17 cellular contexts compared by ENCODE assay signal in the genomic region with DNA sequence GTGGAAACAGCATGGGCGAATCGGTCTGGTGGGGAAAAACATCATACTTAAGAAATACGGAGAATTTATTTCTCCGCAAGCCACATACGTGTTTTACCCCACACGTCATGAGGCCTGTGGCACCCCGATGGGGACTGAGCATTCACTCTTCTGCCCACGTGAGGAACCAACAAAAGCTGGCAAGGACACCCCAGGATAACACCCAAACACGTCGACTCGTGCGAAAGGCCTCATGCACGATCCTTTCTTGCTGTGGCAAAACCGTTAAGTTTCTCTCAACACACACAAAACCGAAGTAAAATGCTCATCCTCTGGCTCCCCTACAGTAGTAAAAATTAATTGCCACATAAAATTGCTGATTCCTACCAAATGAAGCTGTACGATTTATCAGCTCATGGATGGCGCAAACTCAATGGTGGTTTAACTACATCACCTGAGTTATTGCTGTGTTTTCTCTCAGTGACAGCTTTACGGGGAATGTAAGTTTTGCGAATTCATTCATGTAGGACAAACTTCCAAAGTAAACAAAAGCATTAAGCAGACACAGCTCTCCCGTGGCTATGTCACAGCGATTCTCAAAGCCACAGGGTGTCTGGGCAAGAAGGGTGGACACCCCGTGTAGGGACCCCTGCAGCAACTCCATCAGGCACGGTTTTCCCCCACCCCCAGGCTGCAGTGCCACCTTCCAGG.
DNase-seq lines count a peak whose midpoint lies in the region; ATAC-seq and TF ChIP-seq lines count a peak whose summit lies in the region.
"Had no signal": no experiment of that assay in that cellular context is flagged by ENCODE, and none has a peak within 500 bp of the region (broad histone marks: within the 10 kb centered on the region; RNA-seq: fewer than 3 reads in every experiment).

No MANE protein-coding gene starts in this region.

- no peak for TF ChIP-seq EP300 in gastroesophageal sphincter (IDR thresholded peaks at IDR 0.05)

- TF ChIP-seq CTCF in WTC11 (IDR thresholded peaks at IDR 0.05), result no peak
- TF ChIP-seq CTCF in gastroesophageal sphincter (IDR thresholded peaks at IDR 0.05), result no peak
- no peak for TF ChIP-seq CTCF in gastrocnemius medialis (IDR thresholded peaks at IDR 0.05 in 4 of 5, conservative IDR thresholded peaks at IDR 0.05 in 1 of 5)

- no peaks in the 10 kb centered on the region for H3K27me3 Mint-ChIP-seq in WTC11 (ENCODE audit: low read depth)

- H3K9me3 ChIP-seq in gastroesophageal sphincter (no peaks in the 10 kb centered on the region), gastrocnemius medialis (no peaks in the 10 kb centered on the region)
- H3K9me3 ChIP-seq: suprapubic skin had no signal

- intact Hi-C loops in gastrocnemius medialis (cut with DNase I; ENCODE audit: low total_unique reads), result loop anchor here (2.0 to 5.0 kb wide), 4 partner anchors 51 to 645 kb away; partner anchors contain the start of gene OAT

- H3K9me3 Mint-ChIP-seq in WTC11, result no peaks in the 10 kb centered on the region

- peaks cover 93% of the 10 kb centered on the region for H3K4me1 Mint-ChIP-seq in WTC11

- peak overlapping the region in 3 of 4 donors; percentile 87 to 89 (median 88) for H3K27ac ChIP-seq in gastroesophageal sphincter
- peak overlapping the region; percentile 91 to 93 (median 91) for H3K27ac ChIP-seq in gastrocnemius medialis

- no peak for TF ChIP-seq POLR2A in gastroesophageal sphincter (IDR thresholded peaks at IDR 0.05)
- TF ChIP-seq POLR2A in gastrocnemius medialis (IDR thresholded peaks at IDR 0.05), result no peak

- in situ Hi-C loops in gastrocnemius medialis (cut with MboI; ENCODE audit: low sequenced_read_pairs in 4 of 4), result loop anchor here in 2 of 4 donors (10.0 to 25.0 kb wide), 2 partner anchors 149 to 274 kb away; no protein-coding TSS in a partner anchor

- H3K4me3 ChIP-seq in gastroesophageal sphincter (no peak overlapping the region), gastrocnemius medialis (no peak overlapping the region)
- H3K4me3 ChIP-seq: GM12878, lung, suprapubic skin had no signal

- 81 to 87% methylated on average over 19 to 21 of the region's 23 CpGs for WGBS in gastroesophageal sphincter (ENCODE audit: low coverage in 1 of 2), 2 donors

- H3K4me3 Mint-ChIP-seq in WTC11, result no peak overlapping the region
- H3K4me3 Mint-ChIP-seq: activated naive CD8-positive, alpha-beta T cell had no signal

- CTCF ChIA-PET in WTC11 (lab: Charles Lee), result interaction anchor here (1.0 to 5.2 kb wide), 5 partner anchors 9 to 71 kb away, joined by 3 to 74 read pairs (median 5); no protein-coding TSS in a partner anchor

- H3K4me1 ChIP-seq in gastroesophageal sphincter (peaks cover 0 to 98% (median 70%) of the 10 kb centered on the region in 3 donors), gastrocnemius medialis (peaks cover 86 to 94% of the 10 kb centered on the region in 2 donors)

- no peaks in the 10 kb centered on the region for H3K36me3 ChIP-seq in gastroesophageal sphincter
- no peaks in the 10 kb centered on the region for H3K36me3 ChIP-seq in gastrocnemius medialis
- H3K36me3 ChIP-seq: suprapubic skin had no signal

- H3K27me3 ChIP-seq in gastroesophageal sphincter (no peaks in the 10 kb centered on the region), gastrocnemius medialis (no peaks in the 10 kb centered on the region)
- H3K27me3 ChIP-seq: suprapubic skin had no signal

- POLR2A ChIA-PET in WTC11 (lab: Charles Lee), result interaction anchor here (1.2 kb wide), 1 partner anchor 92 kb away, joined by 3 read pairs; no protein-coding TSS in a partner anchor

- peaks cover 19% of the 10 kb centered on the region for H3K36me3 Mint-ChIP-seq in WTC11
- H3K36me3 Mint-ChIP-seq: activated naive CD8-positive, alpha-beta T cell had no signal

- H3K27ac Mint-ChIP-seq in WTC11, result peak overlapping the region; percentile 97
- H3K27ac Mint-ChIP-seq: activated naive CD8-positive, alpha-beta T cell had no signal

- ATAC-seq in WTC11 (no peak), gastroesophageal sphincter (no peak), gastrocnemius medialis (no peak), HG03039 (IDR thresholded peaks at IDR 0.05; ENCODE audit: unreplicated experiment) (no peak)
- ATAC-seq: GM12878 had no signal

- DNase-seq in EH (ENCODE audit: low read depth) (peak; percentile 79), WTC11 (ENCODE audit: low spot score) (no peak), gastrocnemius medialis (no peak), occipital lobe (lab: John Stamatoyannopoulos, UW) (no peak)
- DNase-seq in activated CD4-positive, CD25-positive, alpha-beta regulatory T cell treated with anti-CD3 and anti-CD28 coated beads, Interleukin-2, amount 50 U/mL, for 72 hours, result no peak
- no peak for DNase-seq in activated effector memory CD4-positive, alpha-beta T cell treated with anti-CD3 and anti-CD28 coated beads, Interleukin-2, amount 50 U/mL, for 16 hours
- DNase-seq: DND-41; erythroblast; NCI-H1048; NCI-H2171 treated with DMSO at 0.1 percent for 48 hours; stimulated activated CD4-positive, alpha-beta T cell treated with anti-CD3 and anti-CD28 coated beads, Interleukin-12 subunit alpha, Interleukin-12 subunit beta, amount 100 ng/mL, for 4 hours had no signal

TF ChIP-seq in WTC11, 78 proteins besides CTCF, POLR2A, EP300 and RAD21:
- TF ChIP-seq CBFB (CRISPR knock-in tag; IDR thresholded peaks at IDR 0.05; ENCODE audit: low read depth) (no peak), FOXK1 (CRISPR knock-in tag; IDR thresholded peaks at IDR 0.05) (no peak), TEAD4 (CRISPR knock-in tag; IDR thresholded peaks at IDR 0.05) (no peak), TEAD1 (CRISPR knock-in tag; IDR thresholded peaks at IDR 0.05) (no peak), PRRX2 (CRISPR knock-in tag; IDR thresholded peaks at IDR 0.05) (no peak), CREM (CRISPR knock-in tag; IDR thresholded peaks at IDR 0.05) (no peak), IRF2 (CRISPR knock-in tag; IDR thresholded peaks at IDR 0.05; ENCODE audit: borderline replicate concordance, low read depth) (no peak), ZNF317 (CRISPR knock-in tag; IDR thresholded peaks at IDR 0.05; ENCODE audit: borderline replicate concordance, low read depth) (no peak), ELF4 (CRISPR knock-in tag; IDR thresholded peaks at IDR 0.05; ENCODE audit: low read depth) (no peak), GTF2I (CRISPR knock-in tag; conservative IDR thresholded peaks at IDR 0.05) (no peak), ZNF219 (CRISPR knock-in tag; IDR thresholded peaks at IDR 0.05; ENCODE audit: borderline replicate concordance) (no peak), JAZF1 (CRISPR knock-in tag; IDR thresholded peaks at IDR 0.05) (no peak), ZNF671 (CRISPR knock-in tag; IDR thresholded peaks at IDR 0.05) (no peak)
- TF ChIP-seq, protein P1, sequence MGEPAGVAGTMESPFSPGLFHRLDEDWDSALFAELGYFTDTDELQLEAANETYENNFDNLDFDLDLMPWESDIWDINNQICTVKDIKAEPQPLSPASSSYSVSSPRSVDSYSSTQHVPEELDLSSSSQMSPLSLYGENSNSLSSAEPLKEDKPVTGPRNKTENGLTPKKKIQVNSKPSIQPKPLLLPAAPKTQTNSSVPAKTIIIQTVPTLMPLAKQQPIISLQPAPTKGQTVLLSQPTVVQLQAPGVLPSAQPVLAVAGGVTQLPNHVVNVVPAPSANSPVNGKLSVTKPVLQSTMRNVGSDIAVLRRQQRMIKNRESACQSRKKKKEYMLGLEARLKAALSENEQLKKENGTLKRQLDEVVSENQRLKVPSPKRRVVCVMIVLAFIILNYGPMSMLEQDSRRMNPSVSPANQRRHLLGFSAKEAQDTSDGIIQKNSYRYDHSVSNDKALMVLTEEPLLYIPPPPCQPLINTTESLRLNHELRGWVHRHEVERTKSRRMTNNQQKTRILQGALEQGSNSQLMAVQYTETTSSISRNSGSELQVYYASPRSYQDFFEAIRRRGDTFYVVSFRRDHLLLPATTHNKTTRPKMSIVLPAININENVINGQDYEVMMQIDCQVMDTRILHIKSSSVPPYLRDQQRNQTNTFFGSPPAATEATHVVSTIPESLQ (CRISPR knock-in tag; IDR thresholded peaks at IDR 0.05), result no peak
- TF ChIP-seq, protein P2, sequence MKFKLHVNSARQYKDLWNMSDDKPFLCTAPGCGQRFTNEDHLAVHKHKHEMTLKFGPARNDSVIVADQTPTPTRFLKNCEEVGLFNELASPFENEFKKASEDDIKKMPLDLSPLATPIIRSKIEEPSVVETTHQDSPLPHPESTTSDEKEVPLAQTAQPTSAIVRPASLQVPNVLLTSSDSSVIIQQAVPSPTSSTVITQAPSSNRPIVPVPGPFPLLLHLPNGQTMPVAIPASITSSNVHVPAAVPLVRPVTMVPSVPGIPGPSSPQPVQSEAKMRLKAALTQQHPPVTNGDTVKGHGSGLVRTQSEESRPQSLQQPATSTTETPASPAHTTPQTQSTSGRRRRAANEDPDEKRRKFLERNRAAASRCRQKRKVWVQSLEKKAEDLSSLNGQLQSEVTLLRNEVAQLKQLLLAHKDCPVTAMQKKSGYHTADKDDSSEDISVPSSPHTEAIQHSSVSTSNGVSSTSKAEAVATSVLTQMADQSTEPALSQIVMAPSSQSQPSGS (CRISPR knock-in tag; IDR thresholded peaks at IDR 0.05; ENCODE audit: borderline replicate concordance, low read depth), result no peak
TF ChIP-seq in WTC11: peak in this region for 0.
